In the genomic region with DNA sequence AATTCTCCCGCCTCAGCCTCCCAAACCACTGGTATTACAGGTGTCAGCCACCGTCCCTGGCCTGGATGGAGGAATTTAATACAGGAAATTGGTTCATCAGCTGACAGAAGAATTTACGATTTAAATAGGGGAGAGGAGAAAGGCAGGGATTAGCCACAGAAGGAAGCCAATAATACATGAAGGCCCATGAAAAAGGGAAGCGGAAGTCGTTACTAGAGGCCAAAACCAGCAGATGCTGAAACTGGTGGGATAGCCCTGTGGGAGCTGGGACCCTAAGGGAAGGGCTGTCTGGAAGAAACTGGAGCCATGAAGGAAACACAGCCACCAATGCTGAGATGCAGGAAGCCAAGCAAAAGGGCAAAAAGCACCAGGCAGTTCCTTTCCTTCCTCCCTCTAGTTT, we compare ENCODE assay signal across 1 cellular context.
TF ChIP-seq lines count a peak whose summit lies in the region.

No MANE protein-coding gene starts in this region.

TF ChIP-seq in GM12878, 131 proteins besides CTCF, POLR2A, EP300 and RAD21:
- TF ChIP-seq SPI1 (IDR thresholded peaks at IDR 0.05; ENCODE audit: borderline replicate concordance, insufficient read depth, low read depth, low read length): peak; percentile 34; the same call in 1 of the 2 replicates
- TF ChIP-seq TCF3 (IDR thresholded peaks at IDR 0.05; ENCODE audit: borderline replicate concordance, insufficient read depth, low read depth, low read length): no peak
- TF ChIP-seq MYC (IDR thresholded peaks at IDR 0.05; ENCODE audit: insufficient read depth, insufficient read length, insufficient replicate concordance, low read length, severe bottlenecking): no peak
